In genomic region chr7:47256016-47256415, GRCh38 we compare ENCODE assay signal across 14 cellular contexts.
"Had no signal": no experiment of that assay in that cellular context is flagged by ENCODE, and none has a peak within 500 bp of the region (broad histone marks: within the 10 kb centered on the region; RNA-seq: fewer than 3 reads in every experiment).

No MANE protein-coding gene starts in this region.

- H3K27me3 ChIP-seq: cardiac muscle cell, thyroid gland had no signal

- DNase-seq: activated CD4-positive, alpha-beta T cell treated with anti-CD3 and anti-CD28 coated beads for 36 hours; activated CD8-positive, alpha-beta memory T cell treated with anti-CD3 and anti-CD28 coated beads, Interleukin-2, amount 50 U/mL, for 48 hours; activated CD8-positive, alpha-beta T cell treated with anti-CD3 and anti-CD28 coated beads, Interleukin-2, amount 10 ng/mL, durations not matched to agents 7 days and 5 days; effector CD4-positive, alpha-beta T cell; left ventricle myocardium superior; occipital lobe; stimulated activated CD4-positive, alpha-beta T cell treated with anti-CD3 and anti-CD28 coated beads, Interleukin-2, amount 100 ng/mL, for 48 hours; stimulated activated naive CD8-positive, alpha-beta T cell treated with anti-CD3 and anti-CD28 coated beads, Interleukin-15, amount 100 ng/mL, for 72 hours; T-cell; thyroid gland; WERI-Rb-1 had no signal

- H3K4me3 ChIP-seq: cardiac muscle cell, coronary artery, thyroid gland had no signal

- H3K36me3 Mint-ChIP-seq: T-cell had no signal

- ATAC-seq: activated CD4-positive, alpha-beta T cell treated with anti-CD3 and anti-CD28 coated beads for 36 hours; activated CD8-positive, alpha-beta T cell treated with anti-CD3 and anti-CD28 coated beads, Interleukin-2, amount 10 ng/mL, durations not matched to agents 7 days and 5 days; left ventricle myocardium superior; stimulated activated naive CD8-positive, alpha-beta T cell treated with anti-CD3 and anti-CD28 coated beads, Interleukin-15, amount 100 ng/mL, for 72 hours; T-cell had no signal

- H3K27ac Mint-ChIP-seq: activated CD4-positive, alpha-beta T cell treated with anti-CD3 and anti-CD28 coated beads for 36 hours; activated CD8-positive, alpha-beta T cell treated with anti-CD3 and anti-CD28 coated beads, Interleukin-2, amount 10 ng/mL, durations not matched to agents 7 days and 5 days; mesothelial cell of epicardium; T-cell had no signal

- H3K4me3 Mint-ChIP-seq: activated CD4-positive, alpha-beta T cell treated with anti-CD3 and anti-CD28 coated beads for 36 hours; activated CD8-positive, alpha-beta T cell treated with anti-CD3 and anti-CD28 coated beads, Interleukin-2, amount 10 ng/mL, durations not matched to agents 7 days and 5 days; stimulated activated naive CD8-positive, alpha-beta T cell treated with anti-CD3 and anti-CD28 coated beads, Interleukin-15, amount 100 ng/mL, for 72 hours had no signal

- H3K27ac ChIP-seq: cardiac muscle cell, coronary artery, thyroid gland, WERI-Rb-1 had no signal

- H3K36me3 ChIP-seq: cardiac muscle cell, thyroid gland, WERI-Rb-1 had no signal
